In the genomic region with DNA sequence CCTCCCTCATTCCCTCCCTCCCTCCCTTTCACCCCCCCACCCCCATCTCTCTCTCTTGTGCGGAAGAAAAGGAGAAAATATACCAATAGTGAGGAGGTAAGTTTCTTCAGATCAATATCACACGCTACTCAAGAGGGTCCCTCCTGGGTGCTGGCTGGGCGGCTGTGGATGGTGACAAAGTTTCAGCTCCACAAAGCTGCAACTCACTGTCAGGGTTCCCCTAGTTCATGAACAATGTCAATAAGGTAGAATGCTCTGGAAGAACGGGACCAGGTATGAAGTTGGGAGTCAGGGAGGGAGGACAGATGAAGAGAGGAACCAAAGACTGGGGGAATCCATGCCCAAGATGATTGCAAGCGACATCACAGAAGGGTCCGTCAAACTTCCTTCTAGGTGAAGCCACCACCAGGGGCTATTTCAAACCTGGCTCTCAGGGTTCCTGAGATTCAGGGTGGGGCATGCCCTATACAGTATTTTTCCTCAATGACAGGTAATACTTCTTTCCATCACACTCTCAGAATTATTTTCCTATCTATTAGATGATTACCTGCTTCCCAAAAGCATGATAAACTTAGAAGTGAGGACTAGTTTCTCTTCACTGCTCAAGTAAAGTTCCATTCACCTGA, we compare ENCODE assay signal across 1 cellular context.
TF ChIP-seq lines count a peak whose summit lies in the region.

No MANE protein-coding gene starts in this region.

TF ChIP-seq in IMR-90, 13 proteins besides CTCF, POLR2A, EP300 and RAD21:
- TF ChIP-seq CHD1 (IDR thresholded peaks at IDR 0.05; ENCODE audit: low read depth, low read length) (no peak), RFX5 (IDR thresholded peaks at IDR 0.05; ENCODE audit: low read depth, low read length) (no peak), BHLHE40 (IDR thresholded peaks at IDR 0.05; ENCODE audit: low read depth, low read length) (no peak), FOS (IDR thresholded peaks at IDR 0.05; ENCODE audit: low read depth, low read length) (no peak), CEBPB (IDR thresholded peaks at IDR 0.05; ENCODE audit: low read depth, low read length) (no peak), SMC3 (IDR thresholded peaks at IDR 0.05; ENCODE audit: low read depth, low read length) (no peak), RCOR1 (IDR thresholded peaks at IDR 0.05; ENCODE audit: insufficient replicate concordance, low read length) (no peak), NFE2L2 (IDR thresholded peaks at IDR 0.05; ENCODE audit: low read depth, low read length) (no peak), MXI1 (IDR thresholded peaks at IDR 0.05; ENCODE audit: borderline replicate concordance, low read depth, low read length) (no peak), MAFK (IDR thresholded peaks at IDR 0.05; ENCODE audit: low read depth, low read length) (no peak), MAZ (IDR thresholded peaks at IDR 0.05; ENCODE audit: borderline replicate concordance, low read depth, low read length) (no peak)
- TF ChIP-seq, protein P1, sequence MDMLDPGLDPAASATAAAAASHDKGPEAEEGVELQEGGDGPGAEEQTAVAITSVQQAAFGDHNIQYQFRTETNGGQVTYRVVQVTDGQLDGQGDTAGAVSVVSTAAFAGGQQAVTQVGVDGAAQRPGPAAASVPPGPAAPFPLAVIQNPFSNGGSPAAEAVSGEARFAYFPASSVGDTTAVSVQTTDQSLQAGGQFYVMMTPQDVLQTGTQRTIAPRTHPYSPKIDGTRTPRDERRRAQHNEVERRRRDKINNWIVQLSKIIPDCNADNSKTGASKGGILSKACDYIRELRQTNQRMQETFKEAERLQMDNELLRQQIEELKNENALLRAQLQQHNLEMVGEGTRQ (IDR thresholded peaks at IDR 0.05; ENCODE audit: low read depth, low read length), result no peak
- TF ChIP-seq, protein P2, sequence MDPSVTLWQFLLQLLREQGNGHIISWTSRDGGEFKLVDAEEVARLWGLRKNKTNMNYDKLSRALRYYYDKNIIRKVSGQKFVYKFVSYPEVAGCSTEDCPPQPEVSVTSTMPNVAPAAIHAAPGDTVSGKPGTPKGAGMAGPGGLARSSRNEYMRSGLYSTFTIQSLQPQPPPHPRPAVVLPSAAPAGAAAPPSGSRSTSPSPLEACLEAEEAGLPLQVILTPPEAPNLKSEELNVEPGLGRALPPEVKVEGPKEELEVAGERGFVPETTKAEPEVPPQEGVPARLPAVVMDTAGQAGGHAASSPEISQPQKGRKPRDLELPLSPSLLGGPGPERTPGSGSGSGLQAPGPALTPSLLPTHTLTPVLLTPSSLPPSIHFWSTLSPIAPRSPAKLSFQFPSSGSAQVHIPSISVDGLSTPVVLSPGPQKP (IDR thresholded peaks at IDR 0.05; ENCODE audit: borderline replicate concordance, low read depth, low read length), result no peak
TF ChIP-seq in IMR-90: peak in this region for 0.
